In genomic region chr10:34187201-34187600, GRCh38 we compare ENCODE assay signal across 20 cellular contexts.
DNase-seq lines count a peak whose midpoint lies in the region; ATAC-seq and TF ChIP-seq lines count a peak whose summit lies in the region.
"Had no signal": no experiment of that assay in that cellular context is flagged by ENCODE, and none has a peak within 500 bp of the region (broad histone marks: within the 10 kb centered on the region; RNA-seq: fewer than 3 reads in every experiment).

No MANE protein-coding gene starts in this region.

- H3K4me1 ChIP-seq in mesodermal cell (ENCODE audit: control insufficient read depth, insufficient read depth, low read length, poor library complexity, severe bottlenecking) = peaks cover 31% of the 10 kb centered on the region
- peaks cover 20% of the 10 kb centered on the region for H3K4me1 ChIP-seq in Caco-2
- H3K4me1 ChIP-seq in aorta (ENCODE audit: control insufficient read depth in 1 of 2, insufficient read depth in 2 of 2, low read length in 2 of 2) = no peaks in the 10 kb centered on the region

- H3K9me3 ChIP-seq in mesodermal cell (ENCODE audit: control insufficient read depth, low read length) = no peaks in the 10 kb centered on the region
- no peaks in the 10 kb centered on the region for H3K9me3 ChIP-seq in Caco-2
- no peaks in the 10 kb centered on the region for H3K9me3 ChIP-seq in aorta (ENCODE audit: control insufficient read depth, low read length)
- H3K9me3 ChIP-seq: gastroesophageal sphincter, HAP-1, MG63, stomach, upper lobe of left lung had no signal

- DNase-seq in AG08396 (ENCODE audit: low spot score) (peak; percentile 26), RPMI7951 (ENCODE audit: low read depth) (peak; percentile 90), fibroblast of gingiva (ENCODE audit: low read depth) (peak; percentile 75), Caco-2 (no peak), anterior cingulate cortex (lab: John Stamatoyannopoulos, UW) (no peak), aorta (no peak)
- no peak for DNase-seq in activated CD4-positive, alpha-beta T cell treated with anti-CD3 and anti-CD28 coated beads, Interleukin-2, amount 50 U/mL, for 1 hour
- DNase-seq: activated CD8-positive, alpha-beta T cell treated with anti-CD3 and anti-CD28 coated beads for 36 hours; activated T-cell treated with anti-CD3 and anti-CD28 coated beads, Interleukin-2, amount 50 U/mL, for 48 hours; MG63; NCI-H1694; NCI-H345; NK-92 treated with Interleukin-12 subunit alpha and Interleukin-12 subunit beta, amount 100 ng/mL, for 24 hours; stomach; upper lobe of left lung had no signal

- H3K4me3 Mint-ChIP-seq in Caco-2 (ENCODE audit: unreplicated experiment) = no peak overlapping the region
- H3K4me3 Mint-ChIP-seq: activated CD8-positive, alpha-beta T cell treated with anti-CD3 and anti-CD28 coated beads for 36 hours; activated naive CD8-positive, alpha-beta T cell had no signal

- H3K27ac Mint-ChIP-seq in Caco-2 (ENCODE audit: unreplicated experiment) = no peak overlapping the region
- H3K27ac Mint-ChIP-seq: activated CD8-positive, alpha-beta T cell treated with anti-CD3 and anti-CD28 coated beads for 36 hours; activated naive CD8-positive, alpha-beta T cell had no signal

- no TSS peak for BruUV-seq in Caco-2 (replicated peaks; lab: Mats Ljungman, UMichigan)

- H3K27ac ChIP-seq in mesodermal cell (ENCODE audit: low read depth, low read length, severe bottlenecking) (peak overlapping the region; percentile 42), aorta (ENCODE audit: low read depth in 1 of 2, low read length in 2 of 2) (no peak overlapping the region)
- H3K27ac ChIP-seq: gastroesophageal sphincter, stomach had no signal

- H3K4me3 ChIP-seq in mesodermal cell (ENCODE audit: extremely low read depth, insufficient read depth, low read length, poor library complexity, severe bottlenecking) = no peak overlapping the region
- no peak overlapping the region for H3K4me3 ChIP-seq in Caco-2 (ENCODE audit: low read depth, low read length)
- H3K4me3 ChIP-seq in aorta (ENCODE audit: low read length in 2 of 2) = no peak overlapping the region
- H3K4me3 ChIP-seq: gastroesophageal sphincter, HAP-1, lung, MG63, stomach, upper lobe of left lung had no signal

- H3K27me3 Mint-ChIP-seq in Caco-2 (ENCODE audit: insufficient read depth, unreplicated experiment) = no peaks in the 10 kb centered on the region
- H3K27me3 Mint-ChIP-seq: activated CD8-positive, alpha-beta T cell treated with anti-CD3 and anti-CD28 coated beads for 36 hours had no signal

- peaks cover 34% of the 10 kb centered on the region for H3K4me1 Mint-ChIP-seq in Caco-2 (ENCODE audit: low read depth, unreplicated experiment)

- 64 to 88% methylated on average over 1 of the region's 1 CpG for WGBS in mesodermal cell (ENCODE audit: insufficient coverage in 2 of 2), 2 experiments
- 55 to 59% methylated on average over 1 of the region's 1 CpG for WGBS in aorta, 2 donors

- CTCF ChIA-PET in Caco-2 (lab: Charles Lee) = no interaction called here

- peaks cover 7% of the 10 kb centered on the region for H3K36me3 Mint-ChIP-seq in Caco-2 (ENCODE audit: insufficient read depth, unreplicated experiment)
- H3K36me3 Mint-ChIP-seq: activated naive CD8-positive, alpha-beta T cell had no signal

- H3K9me3 Mint-ChIP-seq in Caco-2 (ENCODE audit: unreplicated experiment) = no peaks in the 10 kb centered on the region
- H3K9me3 Mint-ChIP-seq: activated CD8-positive, alpha-beta T cell treated with anti-CD3 and anti-CD28 coated beads for 36 hours had no signal

- POLR2A ChIA-PET in Caco-2 (lab: Charles Lee) = no interaction called here

- no peak for ATAC-seq in aorta (ENCODE audit: low FRiP score)
- ATAC-seq: activated CD8-positive, alpha-beta T cell treated with anti-CD3 and anti-CD28 coated beads for 36 hours; gastroesophageal sphincter had no signal

- no peaks in the 10 kb centered on the region for H3K27me3 ChIP-seq in Caco-2 (replicated peaks; ENCODE audit: control insufficient read depth, insufficient read depth, low read length)
- no peaks in the 10 kb centered on the region for H3K27me3 ChIP-seq in aorta (ENCODE audit: control insufficient read depth in 1 of 2, insufficient read depth in 2 of 2, low read length in 1 of 2)
- H3K27me3 ChIP-seq: gastroesophageal sphincter, MG63, stomach, upper lobe of left lung had no signal

- TF ChIP-seq CTCF in Caco-2 (IDR thresholded peaks at IDR 0.05; ENCODE audit: insufficient read depth in 1 of 2, low read depth in 1 of 2, low read length in 1 of 2, severe bottlenecking in 1 of 2, unreplicated experiment in 1 of 2) = no peak

- no peaks in the 10 kb centered on the region for H3K36me3 ChIP-seq in mesodermal cell (ENCODE audit: control insufficient read depth, insufficient read depth, low read length)
- H3K36me3 ChIP-seq in Caco-2 (ENCODE audit: control insufficient read depth, insufficient read depth, low read length) = no peaks in the 10 kb centered on the region
- H3K36me3 ChIP-seq in aorta (ENCODE audit: control insufficient read depth in 1 of 2, insufficient read depth in 2 of 2, low read length in 1 of 2) = no peaks in the 10 kb centered on the region
- H3K36me3 ChIP-seq: gastroesophageal sphincter, HAP-1, MG63, stomach, upper lobe of left lung had no signal

- intact Hi-C loops in Caco-2 (cut with micrococcal nuclease; ENCODE audit: unreplicated experiment) (loop anchor here (5.0 kb wide), 1 partner anchor 120 kb away; no protein-coding TSS in a partner anchor), aorta (cut with DNase I) (no loop called here)

Comparison
In these comparisons a context has a peak if more than half of its experiments do, and no peak if none do; other contexts are left out.
1. DNase-seq: peak in AG08396 (single experiment), RPMI7951 (single experiment) and fibroblast of gingiva (single experiment); none in Caco-2 (0 of 2), anterior cingulate cortex (0 of 58), activated CD4-positive, alpha-beta T cell treated with anti-CD3 and anti-CD28 coated beads, Interleukin-2, amount 50 U/mL, for 1 hour (single experiment) and aorta (0 of 2).